ENCODE assay signal across 20 cellular contexts in the genomic region with DNA sequence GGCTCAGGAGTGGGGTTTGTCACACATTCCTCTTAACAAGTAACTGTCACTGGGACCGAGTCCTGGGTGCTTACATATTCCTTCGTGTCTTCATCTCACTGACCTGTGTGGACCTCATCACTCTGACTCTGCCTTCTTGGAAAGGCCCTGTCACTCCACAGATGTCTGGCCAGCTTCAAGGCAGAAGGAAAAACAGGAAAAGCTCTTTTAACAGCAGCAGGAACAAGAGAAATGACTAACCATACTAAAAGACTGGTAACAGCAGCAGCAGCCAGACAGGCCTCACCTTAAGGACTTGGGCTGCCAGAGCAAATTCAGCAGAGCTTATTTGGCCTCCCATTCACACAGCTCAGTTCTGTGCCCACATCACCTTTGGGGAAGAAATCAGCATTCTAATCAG.
"Had no signal": no experiment of that assay in that cellular context is flagged by ENCODE, and none has a peak within 500 bp of the region (broad histone marks: within the 10 kb centered on the region; RNA-seq: fewer than 3 reads in every experiment).

No MANE protein-coding gene starts in this region.

- H3K9me3 ChIP-seq: body of pancreas, neutrophil, suprapubic skin, transverse colon, uterus had no signal

- DNase-seq: activated CD4-positive, alpha-beta T cell treated with anti-CD3 and anti-CD28 coated beads, Interleukin-2, amount 50 U/mL, for 1 hour; activated naive CD4-positive, alpha-beta T cell treated with anti-CD3 and anti-CD28 coated beads for 36 hours; body of pancreas; caudate nucleus; dorsolateral prefrontal cortex; endodermal cell; foreskin keratinocyte; hippocampal formation; islet precursor cell; midbrain; stimulated activated naive CD8-positive, alpha-beta T cell treated with anti-CD3 and anti-CD28 coated beads, Interleukin-15, Interleukin-2, amounts not matched to agents 100 U/mL and 50 U/mL, for 24 hours; transverse colon; uterus had no signal

- H3K9me3 Mint-ChIP-seq: activated naive CD4-positive, alpha-beta T cell treated with anti-CD3 and anti-CD28 coated beads for 36 hours; endodermal cell; T-helper 1 cell treated with Interleukin-12 subunit alpha and Interleukin-12 subunit beta and Interleukin-4 antibody, amounts not matched to agents 30 μg/mL and 1 μg/mL, for 36 hours had no signal

- H3K27me3 ChIP-seq: body of pancreas, dorsolateral prefrontal cortex, neutrophil, suprapubic skin, transverse colon, uterus had no signal

- H2AFZ ChIP-seq: parathyroid adenoma had no signal

- H3K27ac Mint-ChIP-seq: activated naive CD4-positive, alpha-beta T cell treated with anti-CD3 and anti-CD28 coated beads for 36 hours; endodermal cell; T-helper 1 cell treated with Interleukin-12 subunit alpha and Interleukin-12 subunit beta and Interleukin-4 antibody, amounts not matched to agents 30 μg/mL and 1 μg/mL, for 36 hours had no signal

- H3K36me3 ChIP-seq: neutrophil, suprapubic skin, transverse colon, uterus had no signal

- H3K4me1 ChIP-seq: foreskin keratinocyte, suprapubic skin, uterus had no signal

- H3K79me2 ChIP-seq: parathyroid adenoma had no signal

- H3K4me3 Mint-ChIP-seq: activated naive CD4-positive, alpha-beta T cell treated with anti-CD3 and anti-CD28 coated beads for 36 hours; endodermal cell; T-helper 1 cell treated with Interleukin-12 subunit alpha and Interleukin-12 subunit beta and Interleukin-4 antibody, amounts not matched to agents 30 μg/mL and 1 μg/mL, for 36 hours had no signal

- H3K4me3 ChIP-seq: body of pancreas, dorsolateral prefrontal cortex, lung, suprapubic skin, transverse colon, uterus had no signal

- H3K27ac ChIP-seq: body of pancreas, foreskin keratinocyte, neutrophil, parathyroid adenoma, suprapubic skin, uterus had no signal

- H3K9ac ChIP-seq: parathyroid adenoma had no signal

- H3K4me1 Mint-ChIP-seq: endodermal cell had no signal

- ATAC-seq: activated CD4-positive, CD25-positive, alpha-beta regulatory T cell treated with anti-CD3 and anti-CD28 coated beads, Interleukin-2, amount 50 U/mL, for 24 hours; body of pancreas; foreskin keratinocyte; left lobe of liver; stimulated activated naive CD8-positive, alpha-beta T cell treated with anti-CD3 and anti-CD28 coated beads, Interleukin-15, Interleukin-2, amounts not matched to agents 100 U/mL and 50 U/mL, for 24 hours had no signal
